In the genomic region with DNA sequence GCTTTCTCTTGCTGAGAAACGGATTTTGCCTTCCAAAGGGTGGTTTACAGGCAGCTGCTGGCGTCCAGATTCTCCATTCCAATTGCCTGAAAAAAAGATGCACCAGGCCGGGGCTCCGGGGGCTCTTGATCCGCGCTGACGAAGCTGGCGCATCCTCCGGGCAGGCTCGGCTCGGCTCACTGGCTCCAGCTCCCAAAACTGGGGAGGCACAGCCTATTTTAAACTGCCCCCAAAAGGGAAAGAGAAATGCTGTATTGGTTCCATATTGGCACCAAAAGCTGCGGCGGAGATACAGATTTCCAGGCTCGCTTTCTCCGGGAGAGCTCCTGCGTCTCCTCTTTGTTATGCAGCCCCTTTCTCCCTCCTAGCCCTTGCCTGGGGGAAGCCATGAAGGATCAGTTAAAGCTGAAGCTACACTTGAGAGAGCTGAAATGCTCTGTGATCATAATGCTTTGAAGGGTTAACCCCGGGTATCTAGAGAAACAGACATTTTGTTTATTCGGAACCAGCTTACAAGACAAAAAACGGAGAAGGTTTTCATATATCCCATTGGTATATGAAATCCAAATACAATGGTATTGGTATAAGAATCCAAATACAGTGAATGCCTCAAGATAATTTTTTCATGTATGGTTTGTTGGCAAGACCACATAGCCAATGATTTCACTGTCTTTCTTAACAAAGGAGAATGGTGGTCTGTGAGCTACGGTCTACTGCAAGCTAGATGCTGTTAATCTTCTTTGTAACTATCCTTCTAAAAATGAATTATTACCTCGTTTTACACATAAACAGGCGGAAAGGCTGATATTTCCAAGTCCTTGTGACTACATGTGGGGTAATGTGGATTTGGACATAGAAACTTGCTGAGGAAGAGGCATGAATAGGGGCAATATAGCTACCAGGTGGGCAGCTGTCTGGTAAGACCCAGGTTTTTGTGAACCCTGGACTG, we compare ENCODE assay signal across 8 cellular contexts. TPM values are rescaled to one million over a fixed set of nuclear protein-coding genes. Genes with fewer than 3 reads are reported as not detected.
DNase-seq lines count a peak whose midpoint lies in the region; ATAC-seq, FAIRE-seq and TF ChIP-seq lines count a peak whose summit lies in the region.

No MANE protein-coding gene starts in this region.

- peaks cover 26 to 57% of the 10 kb centered on the region in 2 donors for H3K4me1 Mint-ChIP-seq in stimulated activated naive B cell treated with anti-CD40 and anti-IgM and Interleukin-4, amounts not matched to agents 10 μg/mL and 1 μg/mL and 100 μg/mL, for 72 hours

- peak overlapping the region; percentile 57 for H3K4me3 ChIP-seq in OCI-LY7 (ENCODE audit: low read depth, low read length, poor library complexity, severe bottlenecking)

- no peaks in the 10 kb centered on the region for H3K9me3 ChIP-seq in OCI-LY7 (ENCODE audit: low read length)

- H3K9me2 ChIP-seq in OCI-LY7 (ENCODE audit: insufficient read depth, low read length) = no peaks in the 10 kb centered on the region

- DNase-seq in GM12892 (ENCODE audit: insufficient read length) (no peak), OCI-LY7 (ENCODE audit: low spot score) (no peak), kidney tubule cell (ENCODE audit: low spot score) (peak; percentile 42), NAMALWA (ENCODE audit: low spot score) (no peak)
- no peak for DNase-seq in stimulated activated naive B cell treated with anti-CD40 and anti-IgM and Interleukin-4, amounts not matched to agents 10 μg/mL and 1 μg/mL and 100 μg/mL, for 72 hours

- peaks cover 0 to 1% of the 10 kb centered on the region in 2 donors for H3K9me3 Mint-ChIP-seq in stimulated activated naive B cell treated with anti-CD40 and anti-IgM and Interleukin-4, amounts not matched to agents 10 μg/mL and 1 μg/mL and 100 μg/mL, for 72 hours

- TF ChIP-seq POLR2A in GM12892 (IDR thresholded peaks at IDR 0.05; ENCODE audit: low read depth, low read length) = no peak; the same call in 1 of the 2 replicates

- H3K79me2 ChIP-seq in OCI-LY7 (ENCODE audit: insufficient read depth, low read depth, low read length) = no peaks in the 10 kb centered on the region

- H3K27me3 Mint-ChIP-seq in stimulated activated naive B cell treated with anti-CD40 and anti-IgM and Interleukin-4, amounts not matched to agents 10 μg/mL and 1 μg/mL and 100 μg/mL, for 72 hours = no peaks in the 10 kb centered on the region

- H4K20me1 ChIP-seq in OCI-LY7 (ENCODE audit: insufficient read depth, low read length) = no peaks in the 10 kb centered on the region

- FAIRE-seq in GM12892 (lab: Jason Lieb, UNC) = peak; percentile 68

- ATAC-seq in HG02759 (IDR thresholded peaks at IDR 0.05; ENCODE audit: unreplicated experiment) = peak; percentile 59
- peak; percentile 70 to 71 for ATAC-seq in stimulated activated naive B cell treated with anti-CD40 and anti-IgM and Interleukin-4, amounts not matched to agents 10 μg/mL and 1 μg/mL and 100 μg/mL, for 72 hours (replicated peaks)
- no peak for ATAC-seq in HG03521 (IDR thresholded peaks at IDR 0.05; ENCODE audit: unreplicated experiment)

- no peaks in the 10 kb centered on the region for H3K4me1 ChIP-seq in OCI-LY7 (ENCODE audit: insufficient read depth, low read length, poor library complexity, severe bottlenecking)

- no TSS peak for BruUV-seq in OCI-LY7 (replicated peaks; lab: Mats Ljungman, UMichigan)

- POLR2A ChIA-PET in OCI-LY7 (lab: Charles Lee) = interaction anchor here (0.9 to 1.2 kb wide), 6 partner anchors 13 to 114 kb away, joined by 3 to 5 read pairs (median 3); a partner anchor contains a TSS

- H3K27ac Mint-ChIP-seq in stimulated activated naive B cell treated with anti-CD40 and anti-IgM and Interleukin-4, amounts not matched to agents 10 μg/mL and 1 μg/mL and 100 μg/mL, for 72 hours = peak overlapping the region; percentile 95

- peaks cover 19 to 42% of the 10 kb centered on the region in 2 donors for H3K36me3 Mint-ChIP-seq in stimulated activated naive B cell treated with anti-CD40 and anti-IgM and Interleukin-4, amounts not matched to agents 10 μg/mL and 1 μg/mL and 100 μg/mL, for 72 hours

- CTCF ChIA-PET in OCI-LY7 (lab: Charles Lee; ENCODE audit: unreplicated experiment) = no interaction called here

- intact Hi-C loops in OCI-LY7 (cut with micrococcal nuclease; ENCODE audit: unreplicated experiment) = no loop called here

- H3K4me2 ChIP-seq in OCI-LY7 (ENCODE audit: low read length) = peak overlapping the region; percentile 65

- no peaks in the 10 kb centered on the region for H3K36me3 ChIP-seq in OCI-LY7 (ENCODE audit: insufficient read depth, low read length)

- peak overlapping the region; percentile 94 to 98 for H3K4me3 Mint-ChIP-seq in stimulated activated naive B cell treated with anti-CD40 and anti-IgM and Interleukin-4, amounts not matched to agents 10 μg/mL and 1 μg/mL and 100 μg/mL, for 72 hours

- peak overlapping the region; percentile 52; the same call in 1 of the 2 replicates for H2AFZ ChIP-seq in OCI-LY7 (ENCODE audit: low read length)

- TF ChIP-seq CTCF in OCI-LY7 (conservative IDR thresholded peaks at IDR 0.05; ENCODE audit: low read length) = no peak

- H3K27ac ChIP-seq in OCI-LY7 (ENCODE audit: low read depth, low read length, poor library complexity, severe bottlenecking) = no peak overlapping the region
- H3K27ac ChIP-seq in cingulate gyrus (ENCODE audit: low read depth, low read length) = peak overlapping the region; percentile 92

RNA-seq across cellular contexts. Expression of a gene that starts 0.7 kb away (rescaled TPM):
- 27.2 TPM for polyA plus RNA-seq in GM12892 (2012; ENCODE audit: missing spikeins)
- total RNA-seq in OCI-LY7 (2014; rRNA removed; shearing (Covaris generic)) = not detected in 2 replicates
- 0.18 TPM in 1 of 2 replicates, not detected in the other for total RNA-seq in OCI-LY7 (2022)

RNA-seq across cellular contexts. Expression of a gene that starts 39.6 kb away (rescaled TPM):
- not detected for polyA plus RNA-seq in GM12892 (2012; ENCODE audit: missing spikeins)
- not detected in 2 replicates for total RNA-seq in OCI-LY7 (2014; rRNA removed; shearing (Covaris generic))
- total RNA-seq in OCI-LY7 (2022) = not detected in 2 replicates
